ENCODE assay signal across 12 cellular contexts in genomic region chr6:636488-636887, GRCh38. TPM values are rescaled to one million over a fixed set of nuclear protein-coding genes. Genes with fewer than 3 reads are reported as not detected.
A peak's percentile ranks its signal among the peaks of the same experiment; 100 is the strongest.
DNase-seq lines count a peak whose midpoint lies in the region; ATAC-seq, FAIRE-seq and TF ChIP-seq lines count a peak whose summit lies in the region.
"Had no signal": no experiment of that assay in that cellular context is flagged by ENCODE, and none has a peak within 500 bp of the region (broad histone marks: within the 10 kb centered on the region; RNA-seq: fewer than 3 reads in every experiment).

No MANE protein-coding gene starts in this region.

- peak; percentile 62 for DNase-seq in GM13976 (ENCODE audit: low spot score)
- DNase-seq in H4 (ENCODE audit: low spot score), result no peak
- no peak for DNase-seq in D721Med (ENCODE audit: insufficient read length, low spot score)
- DNase-seq in SKM-1 (lab: John Stamatoyannopoulos, UW; ENCODE audit: unreplicated experiment), result no peak
- DNase-seq: DND-41, lower lobe of right lung, MV-4-11 had no signal

- no peaks in the 10 kb centered on the region for H3K9me3 ChIP-seq in OCI-LY3 (ENCODE audit: insufficient read depth, low read length)
- H3K9me3 ChIP-seq: lower lobe of right lung had no signal

- TF ChIP-seq CTCF in GM13976 (IDR thresholded peaks at IDR 0.05; ENCODE audit: borderline replicate concordance, control extremely low read depth, extremely low read depth, insufficient read depth, missing control alignments) (no peak), OCI-LY3 (IDR thresholded peaks at IDR 0.05; ENCODE audit: low read depth, low read length) (no peak), D721Med (IDR thresholded peaks at IDR 0.05; ENCODE audit: insufficient read depth, missing control alignments) (no peak)

- H3K4me2 ChIP-seq in OCI-LY3 (ENCODE audit: low read length), result peak overlapping the region; percentile 76
- H3K4me2 ChIP-seq: BLaER1 treated with 17β-estradiol and CSF1 and Interleukin-3, amounts not matched to agents 10 nM and 100 nM had no signal

- peak overlapping the region; percentile 53 for H3K4me3 ChIP-seq in OCI-LY3 (ENCODE audit: low read length)
- H3K4me3 ChIP-seq: BLaER1 treated with 17β-estradiol and CSF1 and Interleukin-3, amounts not matched to agents 10 nM and 100 nM; lower lobe of right lung; SK-N-MC had no signal

- H2AFZ ChIP-seq in OCI-LY3 (ENCODE audit: low read depth, low read length), result no peak overlapping the region

- peak overlapping the region; percentile 98 for H3K27ac ChIP-seq in OCI-LY3 (ENCODE audit: low read length)
- H3K27ac ChIP-seq: BLaER1 treated with 17β-estradiol and CSF1 and Interleukin-3, amounts not matched to agents 10 nM and 100 nM; lower lobe of right lung; SK-N-MC had no signal

- peaks cover 3% of the 10 kb centered on the region; the same call in 1 of the 2 replicates for H3K79me2 ChIP-seq in OCI-LY3 (ENCODE audit: low read length)

- H3K27me3 ChIP-seq in OCI-LY3 (ENCODE audit: low read depth, low read length), result no peaks in the 10 kb centered on the region
- H3K27me3 ChIP-seq: BLaER1 treated with 17β-estradiol and CSF1 and Interleukin-3, amounts not matched to agents 10 nM and 100 nM had no signal

- H3K4me1 ChIP-seq in OCI-LY3 (ENCODE audit: low read length), result peaks cover 47% of the 10 kb centered on the region
- H3K4me1 ChIP-seq: BLaER1 treated with 17β-estradiol and CSF1 and Interleukin-3, amounts not matched to agents 10 nM and 100 nM; lower lobe of right lung had no signal

- ATAC-seq in GM19023 (IDR thresholded peaks at IDR 0.05; ENCODE audit: unreplicated experiment), result peak; percentile 66
- ATAC-seq in HG02642 (IDR thresholded peaks at IDR 0.05; ENCODE audit: poor library complexity, unreplicated experiment), result peak; percentile 60
- ATAC-seq: lower lobe of right lung had no signal

- H4K20me1 ChIP-seq in OCI-LY3 (ENCODE audit: insufficient read depth, low read length), result no peaks in the 10 kb centered on the region

- H3K9ac ChIP-seq in OCI-LY3 (ENCODE audit: low read length), result peak overlapping the region; percentile 58
- H3K9ac ChIP-seq: BLaER1 treated with 17β-estradiol and CSF1 and Interleukin-3, amounts not matched to agents 10 nM and 100 nM had no signal

- no peak for FAIRE-seq in D721Med (lab: Jason Lieb, UNC)

- peaks cover 4% of the 10 kb centered on the region for H3K36me3 ChIP-seq in OCI-LY3 (replicated peaks; ENCODE audit: low read depth, low read length)

- in situ Hi-C loops in GM13976 (cut with MboI; ENCODE audit: low sequenced_read_pairs, unreplicated experiment), result no loop called here

RNA-seq across cellular contexts. Expression of gene HUS1B, which starts 20.4 kb away (rescaled TPM):
- 2.1 TPM in 1 of 2 replicates, not detected in the other for total RNA-seq in H4 (2014; rRNA removed; shearing (Covaris generic))

RNA-seq across cellular contexts. Expression of gene EXOC2, which starts 56.5 kb away (rescaled TPM):
- total RNA-seq in H4 (2014; rRNA removed; shearing (Covaris generic)), result 57.0 and 62.4 TPM in 2 replicates
